In genomic region chr2:80506563-80506962, GRCh38 we compare ENCODE assay signal across 1 cellular context.
TF ChIP-seq lines count a peak whose summit lies in the region.

No MANE protein-coding gene starts in this region.

TF ChIP-seq in GM12878, 131 proteins besides CTCF, POLR2A, EP300 and RAD21 (continued from another document):
- no peak for TF ChIP-seq E4F1 (IDR thresholded peaks at IDR 0.05; ENCODE audit: borderline replicate concordance, partially characterized antibody)
- TF ChIP-seq MTA2 (IDR thresholded peaks at IDR 0.05; ENCODE audit: low read depth) = 0 out of 2 replicates have a peak, but pooled peaks have one; percentile 16
